18 cellular contexts compared by ENCODE assay signal in the genomic region with DNA sequence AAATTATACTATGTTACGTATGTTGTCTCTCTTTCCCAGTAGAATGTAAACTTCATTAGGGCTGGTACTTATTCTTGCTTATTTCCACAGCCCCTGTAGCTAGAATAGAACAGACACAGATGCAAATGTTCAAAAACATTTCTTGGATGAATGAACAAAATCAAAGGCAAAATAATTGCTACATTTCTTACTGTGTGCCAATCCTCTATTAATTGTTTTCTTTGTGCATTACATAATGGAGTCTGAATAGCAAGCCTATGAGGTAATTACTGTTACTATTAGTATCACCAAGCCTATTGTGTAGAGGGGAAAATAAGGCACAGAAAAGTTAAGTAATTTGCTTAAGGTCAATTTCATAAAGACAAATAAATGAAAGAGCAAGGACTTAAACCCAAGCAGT. TPM values are rescaled to one million over a fixed set of nuclear protein-coding genes. Genes with fewer than 3 reads are reported as not detected.
"Had no signal": no experiment of that assay in that cellular context is flagged by ENCODE, and none has a peak within 500 bp of the region (broad histone marks: within the 10 kb centered on the region; RNA-seq: fewer than 3 reads in every experiment).

No MANE protein-coding gene starts in this region.

- H3K4me1 ChIP-seq: body of pancreas had no signal

- H3K4me3 ChIP-seq: body of pancreas, mucosa of descending colon had no signal

- ATAC-seq: body of pancreas; esophagus mucosa; left lobe of liver; mucosa of descending colon; naive thymus-derived CD8-positive, alpha-beta T cell had no signal

- H3K27ac ChIP-seq: body of pancreas had no signal

- H3K27me3 ChIP-seq: body of pancreas had no signal

- DNase-seq: activated CD4-positive, alpha-beta T cell treated with anti-CD3 and anti-CD28 coated beads, Interleukin-2, amount 10 ng/mL, durations not matched to agents 7 days and 5 days; activated CD4-positive, CD25-positive, alpha-beta regulatory T cell; activated CD8-positive, alpha-beta memory T cell treated with anti-CD3 and anti-CD28 coated beads for 24 hours; activated naive CD4-positive, alpha-beta T cell treated with Interleukin-2 at 50 U/mL for 16 hours; body of pancreas; glutamatergic neuron; mammary epithelial cell; mucosa of descending colon; naive thymus-derived CD8-positive, alpha-beta T cell; nucleus accumbens; stimulated activated CD4-positive, alpha-beta T cell treated with anti-CD3 and anti-CD28 coated beads, Interleukin-12 subunit alpha, Interleukin-12 subunit beta, amount 100 ng/mL, for 4 hours; stimulated activated naive CD4-positive, alpha-beta T cell treated with Interleukin-2 at 50 U/mL for 16 hours had no signal

- H3K9me3 ChIP-seq: body of pancreas, mucosa of descending colon had no signal

RNA-seq across cellular contexts. Expression of gene OR13C2, which starts 0.8 kb away (rescaled TPM):
- total RNA-seq: activated CD4-positive, alpha-beta T cell treated with anti-CD3 and anti-CD28 coated beads, Interleukin-2, amount 10 ng/mL, durations not matched to agents 7 days and 5 days; body of pancreas; esophagus mucosa; fibroblast of villous mesenchyme; mammary epithelial cell; mucosa of descending colon; naive thymus-derived CD8-positive, alpha-beta T cell; urinary bladder had no signal
- polyA plus RNA-seq: adipose tissue; mammary epithelial cell; naive thymus-derived CD8-positive, alpha-beta T cell; urinary bladder had no signal

RNA-seq across cellular contexts. Expression of gene OR13C5, which starts 7.0 kb away (rescaled TPM):
- total RNA-seq: activated CD4-positive, alpha-beta T cell treated with anti-CD3 and anti-CD28 coated beads, Interleukin-2, amount 10 ng/mL, durations not matched to agents 7 days and 5 days; body of pancreas; esophagus mucosa; fibroblast of villous mesenchyme; left lobe of liver; mucosa of descending colon; naive thymus-derived CD8-positive, alpha-beta T cell; progenitor cell of endocrine pancreas; urinary bladder had no signal
- polyA plus RNA-seq: adipose tissue; mammary epithelial cell; naive thymus-derived CD8-positive, alpha-beta T cell; urinary bladder had no signal

RNA-seq across cellular contexts. Expression of gene OR13C9, which starts 11.8 kb away (rescaled TPM):
- total RNA-seq: activated CD4-positive, alpha-beta T cell treated with anti-CD3 and anti-CD28 coated beads, Interleukin-2, amount 10 ng/mL, durations not matched to agents 7 days and 5 days; body of pancreas; esophagus mucosa; fibroblast of villous mesenchyme; mammary epithelial cell; mucosa of descending colon; naive thymus-derived CD8-positive, alpha-beta T cell had no signal
- polyA plus RNA-seq: adipose tissue; mammary epithelial cell; naive thymus-derived CD8-positive, alpha-beta T cell; urinary bladder had no signal

RNA-seq across cellular contexts. Expression of gene OR13C8, which starts 37.2 kb away (rescaled TPM):
- total RNA-seq: activated CD4-positive, alpha-beta T cell treated with anti-CD3 and anti-CD28 coated beads, Interleukin-2, amount 10 ng/mL, durations not matched to agents 7 days and 5 days; body of pancreas; esophagus mucosa; fibroblast of villous mesenchyme; left lobe of liver; mammary epithelial cell; mucosa of descending colon; naive thymus-derived CD8-positive, alpha-beta T cell; progenitor cell of endocrine pancreas; urinary bladder had no signal
- polyA plus RNA-seq: adipose tissue; mammary epithelial cell; naive thymus-derived CD8-positive, alpha-beta T cell; urinary bladder had no signal
